ENCODE assay signal across 21 cellular contexts in genomic region chr2:78476619-78477229, GRCh38.
DNase-seq lines count a peak whose midpoint lies in the region; FAIRE-seq and TF ChIP-seq lines count a peak whose summit lies in the region.
"Had no signal": no experiment of that assay in that cellular context is flagged by ENCODE, and none has a peak within 500 bp of the region (broad histone marks: within the 10 kb centered on the region; RNA-seq: fewer than 3 reads in every experiment).

No MANE protein-coding gene starts in this region.

- no peaks in the 10 kb centered on the region for H3K9me3 ChIP-seq in endodermal cell (ENCODE audit: control insufficient read depth, low read length)
- H3K9me3 ChIP-seq: BE2C had no signal

- H3K4me1 Mint-ChIP-seq in endodermal cell, result no peaks in the 10 kb centered on the region
- H3K4me1 Mint-ChIP-seq: CD4-positive, CD25-positive, alpha-beta regulatory T cell; CD8-positive, alpha-beta memory T cell; IgD-negative memory B cell had no signal

- no peak overlapping the region for H3K4me3 ChIP-seq in endodermal cell (ENCODE audit: low read length)
- H3K4me3 ChIP-seq: GM23248 had no signal

- H3K27ac Mint-ChIP-seq in endodermal cell, result no peak overlapping the region
- H3K27ac Mint-ChIP-seq: CD4-positive, CD25-positive, alpha-beta regulatory T cell; CD8-positive, alpha-beta memory T cell; HFFc6; IgD-negative memory B cell had no signal

- in situ Hi-C loops in SK-MEL-5 (cut with HindIII; ENCODE audit: low pct_unique_long_range_greater_than_20kb, low sequenced_read_pairs), result no loop called here

- FAIRE-seq in D721Med (lab: Jason Lieb, UNC), result no peak
- FAIRE-seq: GM12892, GM18507 had no signal

- H3K27me3 Mint-ChIP-seq in endodermal cell (ENCODE audit: insufficient read depth), result no peaks in the 10 kb centered on the region
- H3K27me3 Mint-ChIP-seq: CD4-positive, CD25-positive, alpha-beta regulatory T cell; CD8-positive, alpha-beta memory T cell; IgD-negative memory B cell had no signal

- no peaks in the 10 kb centered on the region for H3K36me3 ChIP-seq in endodermal cell (ENCODE audit: control insufficient read depth, insufficient read depth, low read length)
- H3K36me3 ChIP-seq: BE2C had no signal

- no peak overlapping the region for H3K9ac ChIP-seq in endodermal cell (ENCODE audit: extremely low read depth, low read length, poor library complexity, severe bottlenecking)
- H3K9ac ChIP-seq: GM23248 had no signal

- no peak overlapping the region for H3K4me3 Mint-ChIP-seq in endodermal cell
- H3K4me3 Mint-ChIP-seq: CD4-positive, CD25-positive, alpha-beta regulatory T cell; CD8-positive, alpha-beta memory T cell; HFFc6; IgD-negative memory B cell had no signal

- no peak overlapping the region for H3K27ac ChIP-seq in endodermal cell (ENCODE audit: low read depth, low read length)
- H3K27ac ChIP-seq: GM23248, HL-60 had no signal

- peaks cover 2% of the 10 kb centered on the region for H3K9me3 Mint-ChIP-seq in endodermal cell

- H3K4me1 ChIP-seq in endodermal cell (ENCODE audit: control insufficient read depth, insufficient read depth, low read length), result no peaks in the 10 kb centered on the region
- H3K4me1 ChIP-seq: BE2C had no signal

- H3K36me3 Mint-ChIP-seq in endodermal cell (ENCODE audit: low read depth), result no peaks in the 10 kb centered on the region
- H3K36me3 Mint-ChIP-seq: CD4-positive, CD25-positive, alpha-beta regulatory T cell; CD8-positive, alpha-beta memory T cell; IgD-negative memory B cell had no signal

- no peaks in the 10 kb centered on the region for H3K27me3 ChIP-seq in endodermal cell (ENCODE audit: control insufficient read depth, insufficient read depth, low read length, poor library complexity, severe bottlenecking)
- H3K27me3 ChIP-seq: BE2C had no signal

- 92 to 96% methylated on average over 6 to 8 of the region's 8 CpGs for WGBS in endodermal cell (ENCODE audit: insufficient coverage in 1 of 2, insufficient read length in 1 of 2), 2 experiments

- peak; percentile 10 for TF ChIP-seq CTCF in D721Med (IDR thresholded peaks at IDR 0.05; ENCODE audit: insufficient read depth, missing control alignments)
- peak; percentile 51 for TF ChIP-seq CTCF in endodermal cell (conservative IDR thresholded peaks at IDR 0.05)

- no peak for DNase-seq in D721Med (ENCODE audit: insufficient read length, low spot score)
- peak; percentile 49 for DNase-seq in SK-MEL-5 (ENCODE audit: low read depth, low spot score)
- DNase-seq in endodermal cell, result no peak
- no peak for DNase-seq in NCI-H187 treated with DMSO at 0.1 percent for 48 hours (lab: John Stamatoyannopoulos, UW)
- no peak for DNase-seq in LoVo (ENCODE audit: low spot score)
- no peak for DNase-seq in SW 1271 (lab: John Stamatoyannopoulos, UW)
- DNase-seq: ACHN; BE2C; C1 segment of cervical spinal cord; CD4-positive, CD25-positive, alpha-beta regulatory T cell; CD8-positive, alpha-beta memory T cell; COR-L47; DMS79; GDM1; GM23248; H7; HFFc6 had no signal
